In genomic region chr9:69097053-69097452, GRCh38 we compare ENCODE assay signal across 14 cellular contexts.
A peak's percentile ranks its signal among the peaks of the same experiment; 100 is the strongest.
DNase-seq lines count a peak whose midpoint lies in the region; ATAC-seq, FAIRE-seq and TF ChIP-seq lines count a peak whose summit lies in the region.
"Had no signal": no experiment of that assay in that cellular context is flagged by ENCODE, and none has a peak within 500 bp of the region (broad histone marks: within the 10 kb centered on the region; RNA-seq: fewer than 3 reads in every experiment).

No MANE protein-coding gene starts in this region.

- H3K27ac Mint-ChIP-seq in chondrocyte (ENCODE audit: unreplicated experiment), result peak overlapping the region; percentile 84

- intact Hi-C loops in kidney (cut with DNase I), result no loop called here
- intact Hi-C loops in OCI-LY7 (cut with micrococcal nuclease; ENCODE audit: unreplicated experiment), result no loop called here

- CTCF ChIA-PET in OCI-LY7 (lab: Charles Lee; ENCODE audit: unreplicated experiment), result no interaction called here

- 17 to 52% (median 31%) methylated on average over 4 of the region's 4 CpGs for WGBS in small intestine, 3 donors
- WGBS in tibial nerve, 2 donors, result 55 to 59% methylated on average over 4 of the region's 4 CpGs

- no peaks in the 10 kb centered on the region for H3K36me3 Mint-ChIP-seq in chondrocyte (ENCODE audit: low read depth)

- no peak overlapping the region for H2AFZ ChIP-seq in OCI-LY7 (ENCODE audit: low read length)

- H3K9me3 ChIP-seq in kidney (ENCODE audit: control insufficient read depth in 1 of 2, low read length in 2 of 2) (no peaks in the 10 kb centered on the region), small intestine (ENCODE audit: control insufficient read depth, low read depth) (no peaks in the 10 kb centered on the region), OCI-LY7 (ENCODE audit: low read length) (no peaks in the 10 kb centered on the region), tibial nerve (no peaks in the 10 kb centered on the region)
- H3K9me3 ChIP-seq: thyroid gland had no signal

- peak overlapping the region; percentile 85 to 94 for H3K27ac ChIP-seq in kidney (ENCODE audit: low read depth in 2 of 2, low read length in 2 of 2)
- H3K27ac ChIP-seq in small intestine (ENCODE audit: low read depth in 1 of 2, low read length in 1 of 2), result peak overlapping the region; percentile 72 to 78
- no peak overlapping the region for H3K27ac ChIP-seq in OCI-LY7 (ENCODE audit: low read depth, low read length, poor library complexity, severe bottlenecking)
- H3K27ac ChIP-seq in tibial nerve, result no peak overlapping the region
- H3K27ac ChIP-seq: thyroid gland had no signal

- no peaks in the 10 kb centered on the region for H4K20me1 ChIP-seq in OCI-LY7 (ENCODE audit: insufficient read depth, low read length)

- peaks cover 5% of the 10 kb centered on the region for H3K9me3 Mint-ChIP-seq in chondrocyte (ENCODE audit: low read depth)

- TF ChIP-seq POLR2A in tibial nerve (IDR thresholded peaks at IDR 0.05), result no peak

- DNase-seq in HPDE6-E6E7 (ENCODE audit: extremely low spot score) (peak; percentile 47), chondrocyte (ENCODE audit: low spot score) (no peak), kidney (no peak), small intestine (peak; percentile 97), OCI-LY7 (ENCODE audit: low spot score) (no peak), NCI-H2107 (lab: John Stamatoyannopoulos, UW) (no peak), tibial nerve (ENCODE audit: low spot score in 2 of 2) (no peak)
- DNase-seq: activated CD4-positive, alpha-beta T cell treated with anti-CD3 and anti-CD28 coated beads for 4 hours; activated effector memory CD4-positive, alpha-beta T cell treated with anti-CD3 and anti-CD28 coated beads, Interleukin-2, amount 50 U/mL, for 16 hours; effector CD8-positive, alpha-beta T cell; NCI-H510A treated with DMSO at 0.1 percent for 48 hours; thyroid gland had no signal

- no peak overlapping the region for H3K4me2 ChIP-seq in OCI-LY7 (ENCODE audit: low read length)

- TF ChIP-seq EP300 in tibial nerve (IDR thresholded peaks at IDR 0.05), result no peak

- no peaks in the 10 kb centered on the region for H3K27me3 Mint-ChIP-seq in chondrocyte (ENCODE audit: low read depth)
- H3K27me3 Mint-ChIP-seq: progenitor cell of endocrine pancreas had no signal

- no peaks in the 10 kb centered on the region for H3K9me2 ChIP-seq in OCI-LY7 (ENCODE audit: insufficient read depth, low read length)

- TF ChIP-seq CTCF in chondrocyte (IDR thresholded peaks at IDR 0.05), result no peak
- no peak for TF ChIP-seq CTCF in kidney (IDR thresholded peaks at IDR 0.05; ENCODE audit: borderline replicate concordance, extremely low read depth, insufficient read depth)
- TF ChIP-seq CTCF in OCI-LY7 (conservative IDR thresholded peaks at IDR 0.05; ENCODE audit: low read length), result no peak
- TF ChIP-seq CTCF in tibial nerve (IDR thresholded peaks at IDR 0.05), result no peak

- H3K4me1 Mint-ChIP-seq in chondrocyte (ENCODE audit: low read depth), result peaks cover 54% of the 10 kb centered on the region

- H3K4me3 Mint-ChIP-seq in chondrocyte (ENCODE audit: unreplicated experiment), result no peak overlapping the region

- H3K27me3 ChIP-seq in small intestine (ENCODE audit: control insufficient read depth in 2 of 2, insufficient read depth in 2 of 2, low read length in 2 of 2), result no peaks in the 10 kb centered on the region
- no peaks in the 10 kb centered on the region for H3K27me3 ChIP-seq in tibial nerve
- H3K27me3 ChIP-seq: thyroid gland had no signal

- peak overlapping the region in 1 of 2 donors; percentile 21 for H3K4me3 ChIP-seq in kidney (ENCODE audit: low read length in 2 of 2)
- no peak overlapping the region for H3K4me3 ChIP-seq in small intestine (ENCODE audit: low read depth in 1 of 2, low read length in 2 of 2)
- no peak overlapping the region for H3K4me3 ChIP-seq in OCI-LY7 (ENCODE audit: low read depth, low read length, poor library complexity, severe bottlenecking)
- no peak overlapping the region for H3K4me3 ChIP-seq in tibial nerve
- H3K4me3 ChIP-seq: thyroid gland had no signal

- H3K9ac ChIP-seq in kidney (ENCODE audit: low read length in 2 of 2), result no peak overlapping the region

- BruUV-seq in OCI-LY7 (replicated peaks; lab: Mats Ljungman, UMichigan), result no TSS peak

- H3K4me1 ChIP-seq in kidney (ENCODE audit: control insufficient read depth in 1 of 2, insufficient read depth in 1 of 2, low read depth in 1 of 2, low read length in 2 of 2) (peaks cover 11 to 14% of the 10 kb centered on the region in 2 donors), small intestine (ENCODE audit: control insufficient read depth in 2 of 2, insufficient read depth in 1 of 2, low read depth in 1 of 2, low read length in 1 of 2) (peaks cover 0 to 4% of the 10 kb centered on the region in 2 donors), OCI-LY7 (ENCODE audit: insufficient read depth, low read length, poor library complexity, severe bottlenecking) (no peaks in the 10 kb centered on the region), tibial nerve (no peaks in the 10 kb centered on the region)
- H3K4me1 ChIP-seq: thyroid gland had no signal

- peak; percentile 62 for FAIRE-seq in kidney (lab: Jason Lieb, UNC)
- peak; percentile 57 for FAIRE-seq in small intestine (lab: Jason Lieb, UNC)

- H3K79me2 ChIP-seq in OCI-LY7 (ENCODE audit: insufficient read depth, low read depth, low read length), result no peaks in the 10 kb centered on the region

- H3K36me3 ChIP-seq in kidney (ENCODE audit: control insufficient read depth in 1 of 2, insufficient read depth in 2 of 2, low read length in 2 of 2), result no peaks in the 10 kb centered on the region
- no peaks in the 10 kb centered on the region for H3K36me3 ChIP-seq in small intestine (ENCODE audit: control insufficient read depth in 2 of 2, insufficient read depth in 2 of 2, low read length in 2 of 2)
- no peaks in the 10 kb centered on the region for H3K36me3 ChIP-seq in OCI-LY7 (ENCODE audit: insufficient read depth, low read length)
- H3K36me3 ChIP-seq in tibial nerve, result no peaks in the 10 kb centered on the region
- H3K36me3 ChIP-seq: thyroid gland had no signal

- POLR2A ChIA-PET in OCI-LY7 (lab: Charles Lee), result no interaction called here

- ATAC-seq in GM21528 (IDR thresholded peaks at IDR 0.05; ENCODE audit: low FRiP score, unreplicated experiment), result no peak

Comparison
In these comparisons a context has a peak if more than half of its experiments do, and no peak if none do; other contexts are left out.
1. DNase-seq: peak in HPDE6-E6E7 (single experiment) and small intestine (single experiment); none in chondrocyte (single experiment), kidney (single experiment), OCI-LY7 (single experiment), NCI-H2107 (single experiment) and tibial nerve (0 of 2).
2. H3K27ac ChIP-seq: peak in kidney (2 of 2) and small intestine (2 of 2); none in OCI-LY7 (single experiment) and tibial nerve (0 of 4).